14 cellular contexts compared by ENCODE assay signal in genomic region chr3:25424238-25425013, GRCh38. TPM values are rescaled to one million over a fixed set of nuclear protein-coding genes. Genes with fewer than 3 reads are reported as not detected.
DNase-seq lines count a peak whose midpoint lies in the region; ATAC-seq, FAIRE-seq and TF ChIP-seq lines count a peak whose summit lies in the region.
"Had no signal": no experiment of that assay in that cellular context is flagged by ENCODE, and none has a peak within 500 bp of the region (broad histone marks: within the 10 kb centered on the region; RNA-seq: fewer than 3 reads in every experiment).

No MANE protein-coding gene starts in this region.

- FAIRE-seq in K562 (lab: Jason Lieb, UNC) = no peak

- H3K79me2 ChIP-seq in K562 (ENCODE audit: control insufficient read depth, insufficient read depth, low read length) = no peaks in the 10 kb centered on the region

- H3K27ac ChIP-seq in HUES48 (ENCODE audit: low read depth, low read length) (peak overlapping the region; percentile 28), K562 (ENCODE audit: extremely low read depth, low read depth, low read length) (no peak overlapping the region), transverse colon (peak overlapping the region in 3 of 4 donors; percentile 42 to 61 (median 47))

- POLR2A ChIA-PET in K562 (lab: Yijun Ruan, JAX) = no interaction called here

- DNase-seq in K562 (ENCODE audit: extremely low read depth in 1 of 4, low spot score in 3 of 4) (no peak), islet precursor cell (peak; percentile 62), transverse colon (no peak), left lobe of liver (ENCODE audit: low spot score) (no peak)
- DNase-seq in activated CD4-positive, alpha-beta T cell treated with anti-CD3 and anti-CD28 coated beads, Interleukin-2, amount 50 U/mL, for 1 hour = no peak
- no peak for DNase-seq in stimulated activated naive CD4-positive, alpha-beta T cell treated with Interleukin-2 at 50 U/mL for 16 hours (lab: John Stamatoyannopoulos, UW)
- DNase-seq: activated gamma-delta T cell treated with Interleukin-2 at 50 U/mL for 16 hours; CD8-positive, alpha-beta memory T cell; central memory CD4-positive, alpha-beta T cell; immature natural killer cell; naive thymus-derived CD8-positive, alpha-beta T cell; OCI-M1; right cardiac atrium had no signal

- 1% methylated on average over 8 of the region's 8 CpGs for WGBS in K562 (ENCODE audit: insufficient coverage, low coverage, missing lambda C conversion rate)
- 46 to 50% methylated on average over 7 to 8 of the region's 8 CpGs for WGBS in transverse colon (ENCODE audit: low coverage in 1 of 2), 2 donors

- ATAC-seq in K562 (no peak), left lobe of liver (no peak)
- ATAC-seq: naive thymus-derived CD8-positive, alpha-beta T cell; right cardiac atrium had no signal

- TF ChIP-seq RAD21 in K562 (CRISPR knock-in tag; conservative IDR thresholded peaks at IDR 0.05 in 1 of 2, IDR thresholded peaks at IDR 0.05 in 1 of 2) = no peak

- no peak for TF ChIP-seq CTCF in K562 (IDR thresholded peaks at IDR 0.05 in 2 of 3, conservative IDR thresholded peaks at IDR 0.05 in 1 of 3; ENCODE audit: insufficient read depth in 2 of 3, low read depth in 1 of 3, low read length in 3 of 3)
- TF ChIP-seq CTCF in transverse colon (IDR thresholded peaks at IDR 0.05) = no peak

- H3K4me1 ChIP-seq in HUES48 (ENCODE audit: control insufficient read depth, insufficient read depth, low read length) (peaks cover 70% of the 10 kb centered on the region), K562 (replicated peaks in 1 of 2; ENCODE audit: control insufficient read depth in 2 of 2, insufficient read depth in 2 of 2, low read length in 2 of 2) (no peaks in the 10 kb centered on the region; a peak in 1 of 5 replicates), transverse colon (peaks cover 4 to 34% (median 18%) of the 10 kb centered on the region in 4 donors)

- no peak overlapping the region for H3K4me3 ChIP-seq in HUES48 (ENCODE audit: low read depth, low read length)
- H3K4me3 ChIP-seq in K562 = no peak overlapping the region
- H3K4me3 ChIP-seq in transverse colon = no peak overlapping the region

- H3K27me3 ChIP-seq in HUES48 (ENCODE audit: control insufficient read depth, insufficient read depth, low read length) = peaks cover 17% of the 10 kb centered on the region
- H3K27me3 ChIP-seq in K562 (ENCODE audit: control insufficient read depth in 2 of 2, insufficient read depth in 2 of 2, low read length in 2 of 2) = peaks cover 13% of the 10 kb centered on the region in 2 experiments; a peak in 4 of 5 replicates
- no peaks in the 10 kb centered on the region for H3K27me3 ChIP-seq in transverse colon

- H3K9me1 ChIP-seq in K562 (ENCODE audit: control insufficient read depth, insufficient read depth, low read length) = no peaks in the 10 kb centered on the region

- H2AFZ ChIP-seq in K562 (ENCODE audit: low read depth, low read length) = no peak overlapping the region

- intact Hi-C loops in K562 (cut with micrococcal nuclease) = no loop called here
- intact Hi-C loops in transverse colon (cut with DNase I; ENCODE audit: low total_unique reads) = no loop called here

- TF ChIP-seq POLR2A in K562 (conservative IDR thresholded peaks at IDR 0.05) (no peak), transverse colon (IDR thresholded peaks at IDR 0.05) (no peak)

- no peak for TF ChIP-seq EP300 in K562 (IDR thresholded peaks at IDR 0.05; ENCODE audit: low read length)
- TF ChIP-seq EP300 in transverse colon (IDR thresholded peaks at IDR 0.05; ENCODE audit: low read depth) = no peak

- in situ Hi-C loops in K562 (cut with MboI) = no loop called here
- in situ Hi-C loops in transverse colon (cut with MboI; ENCODE audit: low pct_ligation_motif_present in 1 of 4, low pct_unique_long_range_greater_than_20kb in 1 of 4, low sequenced_read_pairs in 3 of 4) = no loop called here

- no peaks in the 10 kb centered on the region for H3K36me3 ChIP-seq in HUES48 (ENCODE audit: control insufficient read depth, insufficient read depth, low read length)
- no peaks in the 10 kb centered on the region for H3K36me3 ChIP-seq in K562 (ENCODE audit: control insufficient read depth, insufficient read depth, low read length)
- H3K36me3 ChIP-seq in transverse colon = no peaks in the 10 kb centered on the region

- H4K20me1 ChIP-seq in K562 (replicated peaks; ENCODE audit: control insufficient read depth, insufficient read depth, low read length) = no peaks in the 10 kb centered on the region

- no TSS peak for BruUV-seq in K562 (replicated peaks; lab: Mats Ljungman, UMichigan)

- CTCF ChIA-PET in K562 (lab: Yijun Ruan, JAX; ENCODE audit: low intra/inter-chr PET ratio) = no interaction called here

- no peaks in the 10 kb centered on the region for H3K9me3 ChIP-seq in HUES48 (ENCODE audit: control insufficient read depth, insufficient read depth, low read length)
- no peaks in the 10 kb centered on the region for H3K9me3 ChIP-seq in K562 (replicated peaks; ENCODE audit: control insufficient read depth, insufficient read depth, low read depth, low read length)
- H3K9me3 ChIP-seq in transverse colon = no peaks in the 10 kb centered on the region

- no peak overlapping the region for H3K4me2 ChIP-seq in K562 (ENCODE audit: insufficient read depth, low read length)

- no peak overlapping the region; the same call in 1 of the 2 replicates for H3K9ac ChIP-seq in HUES48 (ENCODE audit: low read depth, low read length)
- no peak overlapping the region for H3K9ac ChIP-seq in K562 (ENCODE audit: insufficient read depth in 1 of 2, low read depth in 2 of 2, low read length in 2 of 2)

TF ChIP-seq in K562, 482 proteins besides CTCF, POLR2A, EP300 and RAD21:
- TF ChIP-seq NR4A1 (CRISPR knock-in tag; IDR thresholded peaks at IDR 0.05) (no peak), NR4A1 (tag; IDR thresholded peaks at IDR 0.05) (no peak), E2F3 (CRISPR knock-in tag; IDR thresholded peaks at IDR 0.05) (no peak), MYNN (IDR thresholded peaks at IDR 0.05) (no peak), MYNN (CRISPR knock-in tag; IDR thresholded peaks at IDR 0.05) (no peak), MAFG (tag; conservative IDR thresholded peaks at IDR 0.05) (0 out of 2 replicates have a peak, but pooled peaks have one; percentile 5), ELK3 (CRISPR knock-in tag; IDR thresholded peaks at IDR 0.05) (no peak), TCFL5 (CRISPR knock-in tag; conservative IDR thresholded peaks at IDR 0.05) (no peak), IRF1 (CRISPR knock-in tag; IDR thresholded peaks at IDR 0.05; ENCODE audit: borderline replicate concordance) (no peak), CBFA2T3 (IDR thresholded peaks at IDR 0.05) (no peak)
TF ChIP-seq in K562: peak in this region for 1.

RNA-seq across cellular contexts. Expression of gene RARB, which starts 3.6 kb away (rescaled TPM):
- total RNA-seq in K562 (2011; cell fraction: chromatin; rRNA removed; ENCODE audit: low replicate concordance) = 0.39 and 1.2 TPM in 2 replicates
- total RNA-seq in K562 (2011; cell fraction: nucleolus; rRNA removed) = 0.13 and 0.67 TPM in 2 replicates
- 0.22 and 0.23 TPM in 2 replicates for total RNA-seq in K562 (2011; cell fraction: nucleoplasm; rRNA removed)
- total RNA-seq in K562 (2014; rRNA removed) = 0.12 and 0.18 TPM in 2 replicates
- total RNA-seq in K562 (2014; rRNA removed; fragmentation: Illumina TruSeq; extraction: Trizol) = 0.26 and 0.29 TPM in 2 replicates
- 0.40 and 0.72 TPM in 2 replicates for total RNA-seq in K562 (2015; rRNA removed; fragmentation: Illumina TruSeq; extraction: Trizol)
- total RNA-seq in K562 (2021) = 0.16 and 0.29 TPM in 2 replicates
- 1.3 TPM in 1 of 2 replicates, not detected in the other for polyA plus RNA-seq in K562 (2011; rRNA removed)
- 0.03 and 1.2 TPM in 2 replicates for polyA plus RNA-seq in K562 (2011; cell fraction: cytosol; rRNA removed)
- 1.5 TPM in 1 of 2 replicates, not detected in the other for polyA plus RNA-seq in K562 (2011; cell fraction: nucleus; rRNA removed)
- polyA plus RNA-seq in K562 (2012) = 0.33 and 0.69 TPM in 2 replicates
- 0.25 and 0.28 TPM in 2 replicates for polyA plus RNA-seq in K562 (2014; fragmentation: Illumina TruSeq; extraction: Trizol)
- polyA plus RNA-seq in K562 (2014; fragmentation: Nextera tagmentation; extraction: Ambion mirVana) = under 1 TPM; 0.25 to 0.27 TPM
- 0.15 and 0.18 TPM in 2 replicates for polyA plus RNA-seq in K562 (2014; rRNA removed)
- polyA minus RNA-seq in K562 (2011; rRNA and poly(A)+ RNA removed) = 2.7 TPM in 1 of 2 replicates, not detected in the other
- polyA minus RNA-seq in K562 (2011; cell fraction: cytosol; rRNA and poly(A)+ RNA removed) = 0.95 TPM in 1 of 2 replicates, not detected in the other
- 3.0 TPM in 1 of 2 replicates, not detected in the other for polyA minus RNA-seq in K562 (2011; cell fraction: nucleus; rRNA and poly(A)+ RNA removed)
- total RNA-seq in transverse colon = 1 to 10 TPM in 3 of 4 donors, not detected in 1; 2.4 to 4.5 (median 2.9) TPM
- total RNA-seq in left lobe of liver = 2.2 TPM
- total RNA-seq: CD8-positive, alpha-beta memory T cell; naive thymus-derived CD8-positive, alpha-beta T cell had no signal
- polyA plus RNA-seq: CD8-positive, alpha-beta memory T cell had no signal
